Comparison of ENCODE assay signal across 8 cellular contexts in genomic region chr9:136399176-136400037, GRCh38. TPM values are rescaled to one million over a fixed set of nuclear protein-coding genes. Genes with fewer than 3 reads are reported as not detected.
A peak's percentile ranks its signal among the peaks of the same experiment; 100 is the strongest.
DNase-seq lines count a peak whose midpoint lies in the region; ATAC-seq and TF ChIP-seq lines count a peak whose summit lies in the region.

No MANE protein-coding gene starts in this region.

- peak overlapping the region; percentile 91 for H3K4me3 Mint-ChIP-seq in activated T-cell treated with anti-CD3 and anti-CD28 coated beads, Interleukin-2, amount 50 U/mL, for 4 hours

- 2% methylated on average over 10 of the region's 67 CpGs; no CpG with 5 or more reads in 1 of the 2 donors for WGBS in gastroesophageal sphincter (ENCODE audit: low coverage in 1 of 2), 2 donors

- H3K4me2 ChIP-seq in BLaER1 (peak overlapping the region; percentile 93), parathyroid adenoma (ENCODE audit: low read length) (peak overlapping the region; percentile 92)

- no peaks in the 10 kb centered on the region for H3K9me3 Mint-ChIP-seq in activated T-cell treated with anti-CD3 and anti-CD28 coated beads, Interleukin-2, amount 50 U/mL, for 4 hours

- H3K27me3 Mint-ChIP-seq in activated T-cell treated with anti-CD3 and anti-CD28 coated beads, Interleukin-2, amount 50 U/mL, for 4 hours (ENCODE audit: low read depth): no peaks in the 10 kb centered on the region

- peak overlapping the region; percentile 96 for H3K4me3 ChIP-seq in BLaER1
- peak overlapping the region; percentile 90 for H3K4me3 ChIP-seq in LNCaP clone FGC (ENCODE audit: low read depth, low read length)
- H3K4me3 ChIP-seq in gastroesophageal sphincter: peak overlapping the region; percentile 67 to 86
- H3K4me3 ChIP-seq in parathyroid adenoma (ENCODE audit: low read depth, low read length): peak overlapping the region; percentile 69

- TF ChIP-seq CTCF in GM20000 (IDR thresholded peaks at IDR 0.05; ENCODE audit: extremely low read depth, missing control alignments) (no peak), LNCaP clone FGC (IDR thresholded peaks at IDR 0.05; ENCODE audit: control insufficient read depth, extremely low read depth, insufficient read depth) (no peak), gastroesophageal sphincter (IDR thresholded peaks at IDR 0.05) (no peak), parathyroid adenoma (IDR thresholded peaks at IDR 0.05) (no peak)

- H2AFZ ChIP-seq in parathyroid adenoma: peak overlapping the region; percentile 88

- H3K27ac ChIP-seq in BLaER1 (peak overlapping the region; percentile 79), gastroesophageal sphincter (peak overlapping the region in 3 of 4 donors; percentile 25 to 74 (median 56)), parathyroid adenoma (no peak overlapping the region)

- H3K9me3 ChIP-seq in BLaER1 (no peaks in the 10 kb centered on the region), gastroesophageal sphincter (no peaks in the 10 kb centered on the region), parathyroid adenoma (ENCODE audit: control insufficient read depth, low read length) (no peaks in the 10 kb centered on the region)

- no peaks in the 10 kb centered on the region for H3K27me3 ChIP-seq in BLaER1
- no peaks in the 10 kb centered on the region for H3K27me3 ChIP-seq in gastroesophageal sphincter
- H3K27me3 ChIP-seq in parathyroid adenoma (ENCODE audit: control insufficient read depth, insufficient read depth, low read length): no peaks in the 10 kb centered on the region

- peak; percentile 35 to 42 for ATAC-seq in activated T-cell treated with anti-CD3 and anti-CD28 coated beads, Interleukin-2, amount 50 U/mL, for 4 hours
- ATAC-seq in gastroesophageal sphincter (no peak), HG03460 (IDR thresholded peaks at IDR 0.05; ENCODE audit: unreplicated experiment) (no peak)

- H3K4me1 ChIP-seq in BLaER1 (peaks cover 32% of the 10 kb centered on the region), gastroesophageal sphincter (peaks cover 0 to 28% (median 15%) of the 10 kb centered on the region in 3 donors), parathyroid adenoma (no peaks in the 10 kb centered on the region)

- H3K79me2 ChIP-seq in parathyroid adenoma: no peaks in the 10 kb centered on the region

- TF ChIP-seq EP300 in gastroesophageal sphincter (IDR thresholded peaks at IDR 0.05): no peak

- peaks cover 18% of the 10 kb centered on the region for H3K36me3 Mint-ChIP-seq in activated T-cell treated with anti-CD3 and anti-CD28 coated beads, Interleukin-2, amount 50 U/mL, for 4 hours (ENCODE audit: insufficient read depth)

- H3K36me3 ChIP-seq in BLaER1 (peaks cover 74% of the 10 kb centered on the region), gastroesophageal sphincter (peaks cover 0 to 67% of the 10 kb centered on the region in 2 donors), parathyroid adenoma (ENCODE audit: control insufficient read depth, insufficient read depth, low read length) (no peaks in the 10 kb centered on the region)

- H4K20me1 ChIP-seq in BLaER1: peaks cover 30% of the 10 kb centered on the region

- no peak for TF ChIP-seq POLR2A in gastroesophageal sphincter (IDR thresholded peaks at IDR 0.05)

- peak; percentile 74 for DNase-seq in GM20000 (ENCODE audit: low spot score)
- no peak for DNase-seq in LNCaP clone FGC (ENCODE audit: low read depth)
- peak; percentile 27 for DNase-seq in activated T-cell treated with anti-CD3 and anti-CD28 coated beads, Interleukin-2, amount 50 U/mL, for 4 hours
- no peak for DNase-seq in NCI-H774 (lab: John Stamatoyannopoulos, UW)

- H3K4me1 Mint-ChIP-seq in activated T-cell treated with anti-CD3 and anti-CD28 coated beads, Interleukin-2, amount 50 U/mL, for 4 hours (ENCODE audit: low read depth): peaks cover 45% of the 10 kb centered on the region

- peak overlapping the region; percentile 88 for H3K9ac ChIP-seq in BLaER1
- peak overlapping the region; percentile 28 for H3K9ac ChIP-seq in parathyroid adenoma

RNA-seq across cellular contexts. Expression of gene SNAPC4, which starts 0.6 kb away (rescaled TPM):
- total RNA-seq in activated T-cell treated with anti-CD3 and anti-CD28 coated beads, Interleukin-2, amount 50 U/mL, for 4 hours: 10 to 100 TPM; 43.7 to 48.0 (median 44.5) TPM
- total RNA-seq in gastroesophageal sphincter: 1 to 10 TPM; 3.5 to 8.4 (median 5.5) TPM

RNA-seq across cellular contexts. Expression of gene ENTR1, which starts 11.0 kb away (rescaled TPM):
- 10 to 100 TPM; 52.8 to 65.0 (median 59.9) TPM for total RNA-seq in activated T-cell treated with anti-CD3 and anti-CD28 coated beads, Interleukin-2, amount 50 U/mL, for 4 hours
- total RNA-seq in gastroesophageal sphincter: 10 to 100 TPM; 26.3 to 55.1 (median 44.0) TPM

RNA-seq across cellular contexts. Expression of gene PMPCA, which starts 11.1 kb away (rescaled TPM):
- 10 to 100 TPM; 85.8 to 95.5 (median 94.7) TPM for total RNA-seq in activated T-cell treated with anti-CD3 and anti-CD28 coated beads, Interleukin-2, amount 50 U/mL, for 4 hours
- total RNA-seq in gastroesophageal sphincter: 10 to 100 TPM; 36.4 to 59.3 (median 39.8) TPM

RNA-seq across cellular contexts. Expression of gene CARD9, which starts 25.9 kb away (rescaled TPM):
- total RNA-seq in activated T-cell treated with anti-CD3 and anti-CD28 coated beads, Interleukin-2, amount 50 U/mL, for 4 hours: 1 to 10 TPM; 1.4 to 3.4 (median 2.4) TPM
- total RNA-seq in gastroesophageal sphincter: 1 to 10 TPM; 1.3 to 2.3 (median 1.8) TPM

RNA-seq across cellular contexts. Expression of gene DNLZ, which starts 35.9 kb away (rescaled TPM):
- total RNA-seq in activated T-cell treated with anti-CD3 and anti-CD28 coated beads, Interleukin-2, amount 50 U/mL, for 4 hours: 10 to 100 TPM; 75.5 to 82.7 (median 75.5) TPM
- total RNA-seq in gastroesophageal sphincter: 10 to 100 TPM in 3 of 4 donors, 1 to 10 TPM in 1; 8.4 to 23.7 (median 15.7) TPM

Comparison
In these comparisons a context has a peak if more than half of its experiments do, and no peak if none do; other contexts are left out.
1. DNase-seq: peak in GM20000 (single experiment) and activated T-cell treated with anti-CD3 and anti-CD28 coated beads, Interleukin-2, amount 50 U/mL, for 4 hours (single experiment); none in LNCaP clone FGC (single experiment) and NCI-H774 (single experiment).
2. ATAC-seq: peak in activated T-cell treated with anti-CD3 and anti-CD28 coated beads, Interleukin-2, amount 50 U/mL, for 4 hours (2 of 2); none in gastroesophageal sphincter (single experiment) and HG03460 (single experiment).
3. RNA of gene SNAPC4, which starts 0.6 kb away (total RNA-seq): 43.7 to 48.0 TPM in activated T-cell treated with anti-CD3 and anti-CD28 coated beads, Interleukin-2, amount 50 U/mL, for 4 hours; 3.5 to 8.4 TPM in gastroesophageal sphincter; every median in the first group is over 4 times any median in the second.
4. Peak in every context shown above with its lines, with median percentiles within 50 percentile points of each other: H3K4me3 ChIP-seq.